ENCODE assay signal across 1 cellular context in genomic region chr12:109460538-109460937, GRCh38.
TF ChIP-seq lines count a peak whose summit lies in the region.

No MANE protein-coding gene starts in this region.

TF ChIP-seq in A549, 52 proteins besides CTCF, POLR2A, EP300 and RAD21:
- TF ChIP-seq ESRRA (IDR thresholded peaks at IDR 0.05; ENCODE audit: borderline replicate concordance, low read length) (no peak), BCL3 (IDR thresholded peaks at IDR 0.05) (no peak), RARB (CRISPR knock-in tag; IDR thresholded peaks at IDR 0.05) (no peak), NPAS2 (CRISPR knock-in tag; IDR thresholded peaks at IDR 0.05; ENCODE audit: borderline replicate concordance) (no peak), GATA3 (IDR thresholded peaks at IDR 0.05; ENCODE audit: borderline replicate concordance) (no peak), MAX (IDR thresholded peaks at IDR 0.05) (no peak), E2F6 (IDR thresholded peaks at IDR 0.05; ENCODE audit: borderline replicate concordance, low read depth) (no peak), HOXB5 (CRISPR knock-in tag; IDR thresholded peaks at IDR 0.05) (no peak)
